Comparison of ENCODE assay signal across 28 cellular contexts in the genomic region with DNA sequence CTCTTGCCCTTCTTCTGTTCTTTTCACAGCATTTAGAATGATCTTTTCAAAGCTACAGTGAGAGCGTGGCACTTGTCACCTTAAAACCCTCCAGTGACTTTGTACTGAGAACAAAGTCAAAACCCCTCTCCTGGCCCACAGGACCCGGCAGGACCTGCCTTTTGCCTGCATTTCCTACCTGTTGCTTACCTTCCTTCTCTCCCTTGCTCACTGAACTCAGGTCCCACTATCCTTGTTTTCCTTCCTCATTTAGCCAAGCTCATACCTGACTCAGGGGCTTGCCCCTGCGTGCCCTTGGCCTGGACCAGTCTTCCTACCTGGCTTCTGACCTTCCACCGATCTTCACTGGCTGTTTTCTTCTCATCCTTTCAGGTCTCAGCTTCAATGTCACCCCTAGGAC.
"Had no signal": no experiment of that assay in that cellular context is flagged by ENCODE, and none has a peak within 500 bp of the region (broad histone marks: within the 10 kb centered on the region; RNA-seq: fewer than 3 reads in every experiment).

No MANE protein-coding gene starts in this region.

- H3K4me1 Mint-ChIP-seq: central memory CD8-positive, alpha-beta T cell had no signal

- ATAC-seq: activated CD8-positive, alpha-beta T cell treated with anti-CD3 and anti-CD28 coated beads, Interleukin-2, amount 10 ng/mL, durations not matched to agents 7 days and 5 days; WTC11 had no signal

- H3K9me3 ChIP-seq: MG63, Peyer's patch, SJSA1 had no signal

- DNase-seq: activated CD4-positive, alpha-beta T cell treated with anti-CD3 and anti-CD28 coated beads for 48 hours; activated CD4-positive, alpha-beta T cell treated with anti-CD3 and anti-CD28 coated beads, Interleukin-2, amount 50 U/mL, for 4 hours; activated CD4-positive, CD25-positive, alpha-beta regulatory T cell treated with anti-CD3 and anti-CD28 coated beads, Interleukin-2, amount 50 U/mL, for 72 hours; activated CD8-positive, alpha-beta memory T cell treated with anti-CD3 and anti-CD28 coated beads, Interleukin-2, amount 50 U/mL, for 48 hours; activated CD8-positive, alpha-beta T cell treated with anti-CD3 and anti-CD28 coated beads, Interleukin-2, amount 10 ng/mL, durations not matched to agents 7 days and 5 days; activated naive CD4-positive, alpha-beta T cell treated with Interleukin-2 at 50 U/mL for 16 hours; activated naive CD8-positive, alpha-beta T cell treated with anti-CD3 and anti-CD28 coated beads for 36 hours; activated T-cell treated with anti-CD3 and anti-CD28 coated beads, Interleukin-2, amount 50 U/mL, for 1 hour; aorta; MG63; MV-4-11; NCI-H1092 treated with DMSO at 0.1 percent for 48 hours; NCI-H1417 treated with DMSO at 0.1 percent for 48 hours; NCI-H1694; NCI-H2029; NCI-H2107; NCI-H2171 treated with DMSO at 0.1 percent for 48 hours; NCI-H226; NCI-H526; NCI-H82; Peyer's patch; SHP77 had no signal

- H3K4me3 Mint-ChIP-seq: activated CD8-positive, alpha-beta T cell treated with anti-CD3 and anti-CD28 coated beads, Interleukin-2, amount 10 ng/mL, durations not matched to agents 7 days and 5 days; activated naive CD8-positive, alpha-beta T cell treated with anti-CD3 and anti-CD28 coated beads for 36 hours; central memory CD8-positive, alpha-beta T cell; T-helper 1 cell treated with Interleukin-12 subunit alpha and Interleukin-12 subunit beta and Interleukin-4 antibody, amounts not matched to agents 30 μg/mL and 1 μg/mL, for 36 hours; WTC11 had no signal

- H3K27me3 ChIP-seq: MG63, Peyer's patch had no signal

- H3K36me3 Mint-ChIP-seq: activated naive CD8-positive, alpha-beta T cell treated with anti-CD3 and anti-CD28 coated beads for 36 hours; WTC11 had no signal

- H3K4me2 ChIP-seq: KMS-11 had no signal

- H3K27ac ChIP-seq: KMS-11, Peyer's patch, RWPE1, SJSA1 had no signal

- H3K4me3 ChIP-seq: MG63, Peyer's patch, SJSA1 had no signal

- H3K27ac Mint-ChIP-seq: activated CD8-positive, alpha-beta T cell treated with anti-CD3 and anti-CD28 coated beads, Interleukin-2, amount 10 ng/mL, durations not matched to agents 7 days and 5 days; activated naive CD8-positive, alpha-beta T cell treated with anti-CD3 and anti-CD28 coated beads for 36 hours; T-helper 1 cell treated with Interleukin-12 subunit alpha and Interleukin-12 subunit beta and Interleukin-4 antibody, amounts not matched to agents 30 μg/mL and 1 μg/mL, for 36 hours; WTC11 had no signal

- H3K9me3 Mint-ChIP-seq: activated naive CD8-positive, alpha-beta T cell treated with anti-CD3 and anti-CD28 coated beads for 36 hours; central memory CD8-positive, alpha-beta T cell had no signal

- H3K36me3 ChIP-seq: MG63, Peyer's patch, SJSA1 had no signal

- H3K4me1 ChIP-seq: Peyer's patch, SJSA1 had no signal

- H3K9ac ChIP-seq: KMS-11 had no signal
